Comparison of ENCODE assay signal across 8 cellular contexts in the genomic region with DNA sequence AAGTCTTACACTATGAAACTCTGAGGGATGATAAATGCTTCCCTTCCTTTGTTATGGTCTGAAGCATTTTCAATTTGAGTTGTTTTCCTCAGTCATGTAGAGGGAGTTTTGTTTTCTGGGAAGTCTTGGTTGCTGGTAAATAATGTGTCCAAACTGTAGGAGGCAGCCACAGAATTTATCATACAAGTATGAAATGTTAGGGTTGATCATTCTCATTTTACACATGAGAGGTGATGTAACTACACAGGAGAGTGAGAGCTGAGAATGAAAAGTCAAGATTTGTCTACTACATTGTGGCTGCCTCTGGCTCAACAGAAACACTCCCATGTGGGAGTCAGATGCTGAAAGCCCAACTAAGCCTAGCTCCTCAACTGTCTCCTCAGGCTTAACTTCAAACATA.
DNase-seq lines count a peak whose midpoint lies in the region; ATAC-seq lines count a peak whose summit lies in the region.

No MANE protein-coding gene starts in this region.

- H3K36me3 Mint-ChIP-seq in CD4-positive, CD25-positive, alpha-beta regulatory T cell: peaks cover 37% of the 10 kb centered on the region
- H3K36me3 Mint-ChIP-seq in immature natural killer cell: peaks cover 0 to 22% (median 3%) of the 10 kb centered on the region in 3 donors

- peak overlapping the region; percentile 86 for H3K27ac ChIP-seq in CD4-positive, CD25-positive, alpha-beta regulatory T cell (ENCODE audit: insufficient read depth, low read length, poor library complexity, severe bottlenecking)

- peak overlapping the region; percentile 78 for H3K4me3 ChIP-seq in CD4-positive, CD25-positive, alpha-beta regulatory T cell (ENCODE audit: low read depth, low read length)

- no peaks in the 10 kb centered on the region for H3K9me3 ChIP-seq in CD4-positive, CD25-positive, alpha-beta regulatory T cell (ENCODE audit: control insufficient read depth in 2 of 2, low read length in 2 of 2)

- H3K4me1 Mint-ChIP-seq in CD4-positive, CD25-positive, alpha-beta regulatory T cell: peaks cover 43 to 96% (median 90%) of the 10 kb centered on the region in 4 donors
- peaks cover 34 to 72% of the 10 kb centered on the region in 2 donors for H3K4me1 Mint-ChIP-seq in immature natural killer cell

- no peaks in the 10 kb centered on the region for H3K27me3 ChIP-seq in CD4-positive, CD25-positive, alpha-beta regulatory T cell (ENCODE audit: control insufficient read depth, insufficient read depth, low read length)

- H3K36me3 ChIP-seq in CD4-positive, CD25-positive, alpha-beta regulatory T cell (ENCODE audit: control insufficient read depth, insufficient read depth, low read length): peaks cover 10% of the 10 kb centered on the region

- no peaks in the 10 kb centered on the region for H3K27me3 Mint-ChIP-seq in CD4-positive, CD25-positive, alpha-beta regulatory T cell
- H3K27me3 Mint-ChIP-seq in immature natural killer cell (ENCODE audit: low read depth in 3 of 3): peaks cover 0 to 1% (median 0%) of the 10 kb centered on the region in 3 donors

- peak overlapping the region; percentile 66 to 92 (median 74) for H3K4me3 Mint-ChIP-seq in CD4-positive, CD25-positive, alpha-beta regulatory T cell
- H3K4me3 Mint-ChIP-seq in immature natural killer cell: peak overlapping the region in 4 of 5 donors; percentile 51 to 75 (median 58)

- peak overlapping the region; percentile 48 to 97 (median 91) for H3K27ac Mint-ChIP-seq in CD4-positive, CD25-positive, alpha-beta regulatory T cell
- peak overlapping the region; percentile 68 to 95 (median 85) for H3K27ac Mint-ChIP-seq in immature natural killer cell

- DNase-seq in CD4-positive, CD25-positive, alpha-beta regulatory T cell: no peak
- DNase-seq in NCI-H460 (ENCODE audit: extremely low read depth, low read depth) (peak; percentile 59), immature natural killer cell (peak in 1 of 3 donors; percentile 29), T-helper 9 cell (no peak), NCI-H345 (lab: John Stamatoyannopoulos, UW) (no peak)

- H3K4me1 ChIP-seq in CD4-positive, CD25-positive, alpha-beta regulatory T cell (ENCODE audit: control insufficient read depth, insufficient read depth, low read length, poor library complexity, severe bottlenecking): peaks cover 99% of the 10 kb centered on the region

- peaks cover 0 to 5% (median 0%) of the 10 kb centered on the region in 7 donors for H3K9me3 Mint-ChIP-seq in CD4-positive, CD25-positive, alpha-beta regulatory T cell
- H3K9me3 Mint-ChIP-seq in immature natural killer cell: no peaks in the 10 kb centered on the region

- ATAC-seq in CD4-positive, CD25-positive, alpha-beta regulatory T cell (ENCODE audit: low read depth in 2 of 2): no peak
- ATAC-seq in GM21576 (IDR thresholded peaks at IDR 0.05; ENCODE audit: unreplicated experiment): peak; percentile 34
- ATAC-seq in GM18861 (IDR thresholded peaks at IDR 0.05; ENCODE audit: unreplicated experiment): no peak
- ATAC-seq in HG03439 (IDR thresholded peaks at IDR 0.05; ENCODE audit: unreplicated experiment): no peak
